Comparison of ENCODE assay signal across 12 cellular contexts in the genomic region with DNA sequence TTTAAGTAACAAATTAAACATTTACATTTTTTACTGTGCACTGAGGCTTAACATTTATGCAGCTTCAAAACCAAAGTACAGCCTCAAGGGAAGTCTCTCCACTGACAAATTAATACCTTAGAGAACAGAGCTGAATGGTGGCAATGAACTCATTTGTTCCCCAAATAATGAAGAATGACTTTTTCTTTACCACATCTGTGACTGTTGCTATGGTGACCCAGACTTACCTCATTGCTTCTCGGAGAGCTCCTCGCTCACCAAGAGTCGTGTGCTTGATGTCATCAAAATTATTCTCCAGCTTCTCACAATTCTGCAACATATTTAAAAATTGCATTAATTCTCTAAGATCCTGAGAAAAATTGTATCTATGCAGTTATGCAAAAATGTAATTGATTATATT.
DNase-seq lines count a peak whose midpoint lies in the region; ATAC-seq and TF ChIP-seq lines count a peak whose summit lies in the region.
"Had no signal": no experiment of that assay in that cellular context is flagged by ENCODE, and none has a peak within 500 bp of the region (broad histone marks: within the 10 kb centered on the region; RNA-seq: fewer than 3 reads in every experiment).

No MANE protein-coding gene starts in this region.

- intact Hi-C loops in Calu3 (cut with micrococcal nuclease; ENCODE audit: unreplicated experiment): no loop called here

- no peak for TF ChIP-seq CTCF in Calu3 (IDR thresholded peaks at IDR 0.05; ENCODE audit: unreplicated experiment)
- no peak for TF ChIP-seq CTCF in progenitor cell of endocrine pancreas (IDR thresholded peaks at IDR 0.05; ENCODE audit: unreplicated experiment)

- POLR2A ChIA-PET in activated CD4-positive, alpha-beta memory T cell treated with anti-CD3 and anti-CD28 coated beads, Interleukin-2, amount 10 ng/mL, durations not matched to agents 7 days and 5 days (lab: Charles Lee): no interaction called here

- no peak overlapping the region for H3K27ac Mint-ChIP-seq in Calu3 (ENCODE audit: unreplicated experiment)
- no peak overlapping the region for H3K27ac Mint-ChIP-seq in activated CD4-positive, alpha-beta memory T cell treated with anti-CD3 and anti-CD28 coated beads, Interleukin-2, amount 10 ng/mL, durations not matched to agents 7 days and 5 days
- H3K27ac Mint-ChIP-seq in progenitor cell of endocrine pancreas: no peak overlapping the region

- H3K36me3 Mint-ChIP-seq in Calu3 (ENCODE audit: insufficient read depth, unreplicated experiment): no peaks in the 10 kb centered on the region
- H3K36me3 Mint-ChIP-seq in activated CD4-positive, alpha-beta memory T cell treated with anti-CD3 and anti-CD28 coated beads, Interleukin-2, amount 10 ng/mL, durations not matched to agents 7 days and 5 days (ENCODE audit: low read depth): peaks cover 2% of the 10 kb centered on the region
- H3K36me3 Mint-ChIP-seq in progenitor cell of endocrine pancreas (ENCODE audit: insufficient read depth): no peaks in the 10 kb centered on the region

- H3K4me1 Mint-ChIP-seq in Calu3 (ENCODE audit: low read depth, unreplicated experiment) (no peaks in the 10 kb centered on the region), progenitor cell of endocrine pancreas (ENCODE audit: low read depth) (no peaks in the 10 kb centered on the region)
- no peaks in the 10 kb centered on the region for H3K4me1 Mint-ChIP-seq in activated CD4-positive, alpha-beta memory T cell treated with anti-CD3 and anti-CD28 coated beads, Interleukin-2, amount 10 ng/mL, durations not matched to agents 7 days and 5 days

- CTCF ChIA-PET in Calu3 (lab: Charles Lee): no interaction called here
- CTCF ChIA-PET in activated CD4-positive, alpha-beta memory T cell treated with anti-CD3 and anti-CD28 coated beads, Interleukin-2, amount 10 ng/mL, durations not matched to agents 7 days and 5 days (lab: Charles Lee): interaction anchor here (0.6 kb wide), 1 partner anchor 171 kb away, joined by 3 read pairs; no protein-coding TSS in a partner anchor

- H3K27me3 Mint-ChIP-seq in Calu3 (ENCODE audit: unreplicated experiment) (no peaks in the 10 kb centered on the region), progenitor cell of endocrine pancreas (no peaks in the 10 kb centered on the region)
- no peaks in the 10 kb centered on the region for H3K27me3 Mint-ChIP-seq in activated CD4-positive, alpha-beta memory T cell treated with anti-CD3 and anti-CD28 coated beads, Interleukin-2, amount 10 ng/mL, durations not matched to agents 7 days and 5 days

- H3K4me3 Mint-ChIP-seq in Calu3 (ENCODE audit: low read depth, unreplicated experiment) (no peak overlapping the region), progenitor cell of endocrine pancreas (ENCODE audit: low read depth) (no peak overlapping the region)
- no peak overlapping the region for H3K4me3 Mint-ChIP-seq in activated CD4-positive, alpha-beta memory T cell treated with anti-CD3 and anti-CD28 coated beads, Interleukin-2, amount 10 ng/mL, durations not matched to agents 7 days and 5 days

- no TSS peak for BruUV-seq in Calu3 (replicated peaks; lab: Mats Ljungman, UMichigan)

- H3K9me3 Mint-ChIP-seq in Calu3 (ENCODE audit: low read depth, unreplicated experiment) (no peaks in the 10 kb centered on the region), progenitor cell of endocrine pancreas (ENCODE audit: low read depth) (no peaks in the 10 kb centered on the region)
- H3K9me3 Mint-ChIP-seq in activated CD4-positive, alpha-beta memory T cell treated with anti-CD3 and anti-CD28 coated beads, Interleukin-2, amount 10 ng/mL, durations not matched to agents 7 days and 5 days: no peaks in the 10 kb centered on the region

- peak; percentile 98 for ATAC-seq in HG02981 (IDR thresholded peaks at IDR 0.05; ENCODE audit: unreplicated experiment)
- ATAC-seq: sciatic nerve had no signal

- DNase-seq in NCI-H2081 (lab: John Stamatoyannopoulos, UW): peak; percentile 40 to 53
- no peak for DNase-seq in NCI-H2081 treated with DMSO at 0.1 percent for 48 hours (lab: John Stamatoyannopoulos, UW)
- DNase-seq in NCI-H748 (lab: John Stamatoyannopoulos, UW; ENCODE audit: unreplicated experiment): peak; percentile 84
- peak; percentile 12 for DNase-seq in pons (ENCODE audit: low spot score)
- no peak for DNase-seq in Calu3
- no peak for DNase-seq in activated CD4-positive, alpha-beta memory T cell treated with anti-CD3 and anti-CD28 coated beads, Interleukin-2, amount 10 ng/mL, durations not matched to agents 7 days and 5 days
- DNase-seq in progenitor cell of endocrine pancreas (ENCODE audit: low spot score, unreplicated experiment): no peak
- DNase-seq: KG1, T-helper 1 cell, uterus had no signal

Comparison
In these comparisons a context has a peak if more than half of its experiments do, and no peak if none do; other contexts are left out.
1. DNase-seq: peak in NCI-H2081 (2 of 2), NCI-H748 (single experiment) and pons (single experiment); none in NCI-H2081 treated with DMSO at 0.1 percent for 48 hours (single experiment), Calu3 (single experiment), activated CD4-positive, alpha-beta memory T cell treated with anti-CD3 and anti-CD28 coated beads, Interleukin-2, amount 10 ng/mL, durations not matched to agents 7 days and 5 days (single experiment) and progenitor cell of endocrine pancreas (single experiment).